Comparison of ENCODE assay signal across 1 cellular context in the genomic region with DNA sequence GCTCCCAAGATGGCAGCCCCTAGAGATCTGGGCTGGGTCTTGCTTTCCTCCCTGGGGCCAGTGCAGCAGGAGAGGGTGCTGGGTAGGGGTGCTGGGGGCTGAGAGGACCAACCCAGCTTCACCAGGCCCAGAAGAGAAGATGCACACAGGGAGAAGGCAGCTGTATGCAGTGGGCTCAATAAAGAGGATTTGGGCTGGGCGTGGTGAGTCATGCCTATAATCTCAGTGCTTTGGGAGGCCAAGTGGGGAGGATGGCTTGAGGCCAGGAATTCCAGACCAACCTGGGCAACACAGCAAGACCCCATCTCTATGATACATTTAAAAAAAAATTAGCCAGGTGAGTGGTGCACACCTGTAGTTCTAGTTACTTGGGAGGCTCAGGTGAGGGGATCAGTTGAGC.
A peak's percentile ranks its signal among the peaks of the same experiment; 100 is the strongest.
TF ChIP-seq lines count a peak whose summit lies in the region.

No MANE protein-coding gene starts in this region.

TF ChIP-seq in K562, 482 proteins besides CTCF, POLR2A, EP300 and RAD21:
- TF ChIP-seq ZNF121 (CRISPR knock-in tag; conservative IDR thresholded peaks at IDR 0.05), result peak; percentile 87
- TF ChIP-seq NFIC (IDR thresholded peaks at IDR 0.05), result peak; percentile 35; the same call in 1 of the 2 replicates
- no peak for TF ChIP-seq CSDE1 (IDR thresholded peaks at IDR 0.05)
- TF ChIP-seq ELF4 (CRISPR knock-in tag; IDR thresholded peaks at IDR 0.05), result no peak
- TF ChIP-seq C11orf30 (IDR thresholded peaks at IDR 0.05; ENCODE audit: low read depth), result no peak
- TF ChIP-seq, protein P1, sequence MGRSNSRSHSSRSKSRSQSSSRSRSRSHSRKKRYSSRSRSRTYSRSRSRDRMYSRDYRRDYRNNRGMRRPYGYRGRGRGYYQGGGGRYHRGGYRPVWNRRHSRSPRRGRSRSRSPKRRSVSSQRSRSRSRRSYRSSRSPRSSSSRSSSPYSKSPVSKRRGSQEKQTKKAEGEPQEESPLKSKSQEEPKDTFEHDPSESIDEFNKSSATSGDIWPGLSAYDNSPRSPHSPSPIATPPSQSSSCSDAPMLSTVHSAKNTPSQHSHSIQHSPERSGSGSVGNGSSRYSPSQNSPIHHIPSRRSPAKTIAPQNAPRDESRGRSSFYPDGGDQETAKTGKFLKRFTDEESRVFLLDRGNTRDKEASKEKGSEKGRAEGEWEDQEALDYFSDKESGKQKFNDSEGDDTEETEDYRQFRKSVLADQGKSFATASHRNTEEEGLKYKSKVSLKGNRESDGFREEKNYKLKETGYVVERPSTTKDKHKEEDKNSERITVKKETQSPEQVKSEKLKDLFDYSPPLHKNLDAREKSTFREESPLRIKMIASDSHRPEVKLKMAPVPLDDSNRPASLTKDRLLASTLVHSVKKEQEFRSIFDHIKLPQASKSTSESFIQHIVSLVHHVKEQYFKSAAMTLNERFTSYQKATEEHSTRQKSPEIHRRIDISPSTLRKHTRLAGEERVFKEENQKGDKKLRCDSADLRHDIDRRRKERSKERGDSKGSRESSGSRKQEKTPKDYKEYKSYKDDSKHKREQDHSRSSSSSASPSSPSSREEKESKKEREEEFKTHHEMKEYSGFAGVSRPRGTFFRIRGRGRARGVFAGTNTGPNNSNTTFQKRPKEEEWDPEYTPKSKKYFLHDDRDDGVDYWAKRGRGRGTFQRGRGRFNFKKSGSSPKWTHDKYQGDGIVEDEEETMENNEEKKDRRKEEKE (IDR thresholded peaks at IDR 0.05; ENCODE audit: borderline replicate concordance in 1 of 2, control insufficient read depth in 1 of 2, low read depth in 2 of 2, low read length in 1 of 2), result no peak
